29 cellular contexts compared by ENCODE assay signal in the genomic region with DNA sequence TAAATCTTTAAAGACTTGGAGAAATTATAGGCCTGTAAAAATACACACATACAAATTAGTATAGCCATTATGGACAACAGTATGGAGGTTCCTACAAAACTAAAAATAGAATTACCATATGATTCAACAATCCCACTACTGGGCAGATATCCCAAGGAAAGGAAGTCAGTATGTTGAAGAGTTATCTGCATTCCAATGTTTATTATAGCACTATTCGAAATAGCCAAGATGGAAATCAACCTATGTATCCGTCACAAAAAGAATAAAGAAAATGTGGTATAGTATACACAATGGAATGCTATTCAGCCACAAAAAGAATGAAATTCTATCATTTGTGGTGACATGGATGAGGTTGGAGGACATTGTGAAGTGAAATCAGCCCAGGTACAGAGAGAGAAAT. TPM values are rescaled to one million over a fixed set of nuclear protein-coding genes. Genes with fewer than 3 reads are reported as not detected.
"Had no signal": no experiment of that assay in that cellular context is flagged by ENCODE, and none has a peak within 500 bp of the region (broad histone marks: within the 10 kb centered on the region; RNA-seq: fewer than 3 reads in every experiment).

No MANE protein-coding gene starts in this region.

- DNase-seq: activated CD4-positive, alpha-beta T cell treated with anti-CD3 and anti-CD28 coated beads for 48 hours; activated CD4-positive, alpha-beta T cell treated with anti-CD3 and anti-CD28 coated beads, Interleukin-2, amount 50 U/mL, for 4 hours; activated CD4-positive, CD25-positive, alpha-beta regulatory T cell treated with anti-CD3 and anti-CD28 coated beads, Interleukin-2, amount 50 U/mL, for 72 hours; activated CD8-positive, alpha-beta memory T cell treated with anti-CD3 and anti-CD28 coated beads, Interleukin-2, amount 50 U/mL, for 48 hours; activated CD8-positive, alpha-beta T cell treated with anti-CD3 and anti-CD28 coated beads, Interleukin-2, amount 10 ng/mL, durations not matched to agents 7 days and 5 days; activated effector memory CD4-positive, alpha-beta T cell treated with Interleukin-2 at 50 U/mL for 16 hours; activated naive CD4-positive, alpha-beta T cell treated with Interleukin-2 at 50 U/mL for 16 hours; activated naive CD8-positive, alpha-beta T cell treated with anti-CD3 and anti-CD28 coated beads, Interleukin-2, amount 50 U/mL, for 24 hours; activated T-cell treated with anti-CD3 and anti-CD28 coated beads, Interleukin-2, amount 50 U/mL, for 24 hours; amniotic stem cell; caudate nucleus; NCI-H1048; NCI-H1417; NCI-H1930; NCI-H2171 treated with DMSO at 0.1 percent for 48 hours; NCI-H345; NCI-H510A; NCI-H526 treated with DMSO at 0.1 percent for 48 hours; NCI-H82; T-helper 1 cell; WERI-Rb-1 had no signal

- H3K4me3 ChIP-seq: ascending aorta, breast epithelium, SK-N-MC had no signal

RNA-seq across cellular contexts. Expression of gene SLITRK1, which starts 37.2 kb away (rescaled TPM):
- total RNA-seq: activated CD8-positive, alpha-beta T cell treated with anti-CD3 and anti-CD28 coated beads, Interleukin-2, amount 10 ng/mL, durations not matched to agents 7 days and 5 days; activated naive CD4-positive, alpha-beta T cell treated with anti-CD3 and anti-CD28 coated beads, Interleukin-2, amount 50 U/mL, for 72 hours; activated T-helper 1 cell treated with anti-CD3 and anti-CD28 coated beads, Interleukin-12 subunit alpha, Interleukin-12 subunit beta, Interleukin-2, Interleukin-4 antibody, amounts not matched to agents 30 ng/mL and 10 ng/mL and 1 ng/mL, durations not matched to agents 14 hours and 24 hours and 36 hours; ascending aorta; breast epithelium; OCI-LY7; Right ventricle myocardium inferior; T-helper 2 cell treated with Interferon-gamma antibody and Interleukin-4, amounts not matched to agents 100 ng/mL and 5 ng/mL, for 36 hours had no signal
